Comparison of ENCODE assay signal across 19 cellular contexts in genomic region chr1:3259020-3259419, GRCh38.
DNase-seq lines count a peak whose midpoint lies in the region; TF ChIP-seq lines count a peak whose summit lies in the region.
"Had no signal": no experiment of that assay in that cellular context is flagged by ENCODE, and none has a peak within 500 bp of the region (broad histone marks: within the 10 kb centered on the region; RNA-seq: fewer than 3 reads in every experiment).

No MANE protein-coding gene starts in this region.

- no peaks in the 10 kb centered on the region for H3K79me2 ChIP-seq in neural progenitor cell (ENCODE audit: low read depth)

- intact Hi-C loops in ascending aorta (cut with DNase I): no loop called here
- intact Hi-C loops in tibial artery (cut with DNase I; ENCODE audit: low total_unique reads): no loop called here

- H3K4me2 ChIP-seq in neural progenitor cell: no peak overlapping the region
- H3K4me2 ChIP-seq: BLaER1, GM23338 had no signal

- no peaks in the 10 kb centered on the region for H4K20me1 ChIP-seq in neural progenitor cell (ENCODE audit: low read depth)
- H4K20me1 ChIP-seq: BLaER1 had no signal

- peaks cover 12% of the 10 kb centered on the region for H3K9me3 Mint-ChIP-seq in neural progenitor cell

- H3K36me3 ChIP-seq in ascending aorta (no peaks in the 10 kb centered on the region), neural progenitor cell (no peaks in the 10 kb centered on the region), tibial artery (no peaks in the 10 kb centered on the region)
- H3K36me3 ChIP-seq: BLaER1 had no signal

- H3K4me1 Mint-ChIP-seq in neural progenitor cell: peaks cover 32% of the 10 kb centered on the region
- H3K4me1 Mint-ChIP-seq: CD14-positive monocyte; CD4-positive, alpha-beta memory T cell; GM23338 had no signal

- no peaks in the 10 kb centered on the region for H3K27me3 ChIP-seq in ascending aorta
- H3K27me3 ChIP-seq in neural progenitor cell: no peaks in the 10 kb centered on the region
- H3K27me3 ChIP-seq in tibial artery: no peaks in the 10 kb centered on the region

- peak overlapping the region in 1 of 2 donors; percentile 18 for H3K4me3 ChIP-seq in ascending aorta
- no peak overlapping the region for H3K4me3 ChIP-seq in neural progenitor cell
- no peak overlapping the region for H3K4me3 ChIP-seq in tibial artery
- H3K4me3 ChIP-seq: BLaER1, GM12878, GM23338 had no signal

- H3K36me3 Mint-ChIP-seq in neural progenitor cell: peaks cover 3% of the 10 kb centered on the region
- H3K36me3 Mint-ChIP-seq: CD14-positive monocyte; CD4-positive, alpha-beta memory T cell had no signal

- H3K27ac Mint-ChIP-seq in neural progenitor cell: peak overlapping the region; percentile 46
- H3K27ac Mint-ChIP-seq: CD4-positive, alpha-beta memory T cell; GM23338 had no signal

- H3K9ac ChIP-seq in neural progenitor cell: no peak overlapping the region
- H3K9ac ChIP-seq: BLaER1 had no signal

- H3K9me3 ChIP-seq in ascending aorta: no peaks in the 10 kb centered on the region
- H3K9me3 ChIP-seq in neural progenitor cell (ENCODE audit: low read depth): no peaks in the 10 kb centered on the region
- H3K9me3 ChIP-seq in tibial artery: no peaks in the 10 kb centered on the region
- H3K9me3 ChIP-seq: BLaER1 had no signal

- peak overlapping the region; percentile 31 for H3K4me3 Mint-ChIP-seq in neural progenitor cell
- H3K4me3 Mint-ChIP-seq: CD14-positive monocyte; CD4-positive, alpha-beta memory T cell; GM23338 had no signal

- TF ChIP-seq CTCF in ascending aorta (IDR thresholded peaks at IDR 0.05): no peak
- no peak for TF ChIP-seq CTCF in neural progenitor cell (IDR thresholded peaks at IDR 0.05)
- TF ChIP-seq CTCF in tibial artery (IDR thresholded peaks at IDR 0.05): no peak

- DNase-seq in ascending aorta (ENCODE audit: low spot score in 2 of 2) (no peak), neural progenitor cell (ENCODE audit: low spot score) (no peak), tibial artery (no peak), mucosa of gallbladder (ENCODE audit: low spot score) (no peak), UCSD-AML1 (lab: John Stamatoyannopoulos, UW; ENCODE audit: unreplicated experiment) (no peak)
- no peak for DNase-seq in stimulated activated CD4-positive, alpha-beta T cell treated with anti-CD3 and anti-CD28 coated beads, Interleukin-2, amount 100 ng/mL, for 24 hours
- DNase-seq: 8988T; Calu3; CD4-positive, alpha-beta memory T cell; DMS 273 treated with DMSO at 0.1 percent for 48 hours; DMS53; DND-41; EL; HCEC 1CT had no signal

- H3K27me3 Mint-ChIP-seq in neural progenitor cell (ENCODE audit: insufficient read depth, low read depth): peaks cover 4% of the 10 kb centered on the region

- H2AFZ ChIP-seq in neural progenitor cell (replicated peaks): no peak overlapping the region
- H2AFZ ChIP-seq: GM23338 had no signal

- H3K27ac ChIP-seq in ascending aorta (peak overlapping the region; percentile 75 to 78), cingulate gyrus (ENCODE audit: low read depth, low read length) (peak overlapping the region; percentile 47), neural progenitor cell (no peak overlapping the region), tibial artery (peak overlapping the region; percentile 50 to 57)
- H3K27ac ChIP-seq: BLaER1 had no signal

- peaks cover 27 to 45% of the 10 kb centered on the region in 2 donors for H3K4me1 ChIP-seq in ascending aorta
- H3K4me1 ChIP-seq in neural progenitor cell: peaks cover 4% of the 10 kb centered on the region
- H3K4me1 ChIP-seq in tibial artery: peaks cover 0 to 61% (median 34%) of the 10 kb centered on the region in 4 donors
- H3K4me1 ChIP-seq: BLaER1 had no signal

- H3F3A ChIP-seq in neural progenitor cell (ENCODE audit: low read depth): no peaks in the 10 kb centered on the region
